12 cellular contexts compared by ENCODE assay signal in the genomic region with DNA sequence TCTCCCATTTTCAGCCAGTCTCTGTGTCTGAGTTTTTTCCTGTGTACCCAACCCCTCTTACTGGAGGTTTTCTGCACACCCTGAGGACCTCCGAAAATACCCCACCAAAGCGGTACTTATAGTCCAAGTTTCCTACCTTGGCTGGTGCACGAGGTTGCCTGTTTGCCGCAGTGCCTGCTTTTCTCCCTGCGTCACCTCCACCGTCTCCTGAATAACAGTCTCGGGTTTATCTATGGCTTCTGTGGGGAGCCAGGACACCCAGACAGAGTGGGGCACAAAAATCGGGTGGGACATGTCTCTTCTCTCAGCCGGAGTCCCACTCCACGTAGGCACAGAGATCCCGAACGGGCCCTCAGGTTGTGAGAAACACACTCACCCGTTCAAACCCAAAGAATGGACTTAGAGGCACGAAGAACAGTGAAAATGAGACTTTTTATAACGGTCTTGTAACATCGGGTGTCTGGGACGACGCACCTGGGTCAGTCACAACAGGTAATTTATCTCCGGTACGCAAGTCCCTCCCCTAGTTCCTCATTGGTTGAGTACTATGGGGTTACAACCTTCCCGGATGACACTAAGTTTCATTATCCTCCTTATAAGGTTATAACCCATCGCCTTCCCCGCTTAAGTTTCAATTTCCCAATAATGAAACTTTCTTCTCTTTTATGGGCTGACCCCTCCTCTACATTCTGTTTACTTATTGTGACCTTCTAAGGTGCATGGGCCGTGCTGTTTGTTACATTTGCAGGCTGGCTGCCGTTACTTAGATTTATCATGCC.
"Had no signal": no experiment of that assay in that cellular context is flagged by ENCODE, and none has a peak within 500 bp of the region (broad histone marks: within the 10 kb centered on the region; RNA-seq: fewer than 3 reads in every experiment).

No MANE protein-coding gene starts in this region.

- H3K4me1 Mint-ChIP-seq: memory B cell had no signal

- ATAC-seq: activated T-cell treated with anti-CD3 and anti-CD28 coated beads, Interleukin-2, amount 50 U/mL, for 4 hours; heart left ventricle; pancreas had no signal

- H3K27ac ChIP-seq: ascending aorta, heart left ventricle, left ventricle myocardium inferior, pancreas had no signal

- H3K9me3 Mint-ChIP-seq: nephron had no signal

- H3K36me3 Mint-ChIP-seq: memory B cell had no signal

- H3K27me3 Mint-ChIP-seq: memory B cell had no signal

- DNase-seq: activated effector memory CD4-positive, alpha-beta T cell treated with anti-CD3 and anti-CD28 coated beads, Interleukin-2, amount 50 U/mL, for 16 hours; activated T-cell treated with anti-CD3 and anti-CD28 coated beads, Interleukin-2, amount 50 U/mL, for 4 hours; heart left ventricle; kidney; left ventricle myocardium inferior; stimulated activated CD4-positive, alpha-beta T cell treated with anti-CD3 and anti-CD28 coated beads, Interleukin-12 subunit alpha, Interleukin-12 subunit beta, amount 100 ng/mL, for 4 hours; stimulated activated naive CD4-positive, alpha-beta T cell treated with Interleukin-2 at 50 U/mL for 16 hours; T-helper 2 cell had no signal

- H3K27ac Mint-ChIP-seq: memory B cell, nephron had no signal

- H3K4me1 ChIP-seq: ascending aorta, heart left ventricle, left ventricle myocardium inferior, pancreas had no signal

- H3K27me3 ChIP-seq: ascending aorta, heart left ventricle, pancreas had no signal

- H3K36me3 ChIP-seq: ascending aorta, heart left ventricle, left ventricle myocardium inferior, pancreas had no signal

- H3K4me3 ChIP-seq: ascending aorta, left ventricle myocardium inferior, pancreas had no signal

- H3K4me3 Mint-ChIP-seq: activated T-cell treated with anti-CD3 and anti-CD28 coated beads, Interleukin-2, amount 50 U/mL, for 4 hours; memory B cell; nephron had no signal
